ENCODE assay signal across 8 cellular contexts in genomic region chr12:54358620-54358944, GRCh38. TPM values are rescaled to one million over a fixed set of nuclear protein-coding genes. Genes with fewer than 3 reads are reported as not detected.
DNase-seq lines count a peak whose midpoint lies in the region; ATAC-seq and TF ChIP-seq lines count a peak whose summit lies in the region.

No MANE protein-coding gene starts in this region.

- H3K36me3 Mint-ChIP-seq in GM23338 (ENCODE audit: low read depth): no peaks in the 10 kb centered on the region; the same call in 2 of the 3 replicates

- intact Hi-C loops in spleen (cut with DNase I; ENCODE audit: low total_unique reads): no loop called here
- intact Hi-C loops in sciatic nerve (cut with DNase I): no loop called here

- peak overlapping the region; percentile 16; the same call in 1 of the 2 replicates for H2AFZ ChIP-seq in GM23338

- no peaks in the 10 kb centered on the region for H3K9me3 ChIP-seq in WERI-Rb-1 (ENCODE audit: severe bottlenecking)
- no peaks in the 10 kb centered on the region for H3K9me3 ChIP-seq in iPS-15b (ENCODE audit: control insufficient read depth, insufficient read depth, low read length)
- H3K9me3 ChIP-seq in spleen: no peaks in the 10 kb centered on the region

- H3K4me1 ChIP-seq in GM23338 (ENCODE audit: insufficient read depth) (peaks cover 55% of the 10 kb centered on the region), iPS-15b (ENCODE audit: control insufficient read depth, insufficient read depth, low read length) (peaks cover 33% of the 10 kb centered on the region), spleen (peaks cover 7 to 62% (median 27%) of the 10 kb centered on the region in 6 donors)

- ATAC-seq in GM23338 (no peak), GM18873 (IDR thresholded peaks at IDR 0.05; ENCODE audit: low FRiP score, unreplicated experiment) (no peak), sciatic nerve (no peak)

- peaks cover 10% of the 10 kb centered on the region for H3K4me1 Mint-ChIP-seq in GM23338

- H3K27me3 Mint-ChIP-seq in GM23338 (ENCODE audit: insufficient read depth, low read depth, poor library complexity): peaks cover 26% of the 10 kb centered on the region

- peak overlapping the region; percentile 95 for H3K4me2 ChIP-seq in GM23338

- H3K9me3 Mint-ChIP-seq in GM23338: no peaks in the 10 kb centered on the region; the same call in 2 of the 3 replicates

- 1 to 5% (median 3%) methylated on average over 7 of the region's 7 CpGs for WGBS in spleen, 5 donors

- H3K9ac ChIP-seq in iPS-15b (ENCODE audit: low read depth, low read length): peak overlapping the region; percentile 49

- no peak for TF ChIP-seq POLR2A in spleen (IDR thresholded peaks at IDR 0.05)

- H4K20me1 ChIP-seq in GM23338 (replicated peaks; ENCODE audit: insufficient read depth): no peaks in the 10 kb centered on the region

- no peak overlapping the region for H3K27ac Mint-ChIP-seq in GM23338

- H3K4me3 ChIP-seq in GM23338 (peak overlapping the region; percentile 75), WERI-Rb-1 (ENCODE audit: low read depth, low read length) (peak overlapping the region; percentile 54), iPS-15b (ENCODE audit: low read depth, low read length) (peak overlapping the region; percentile 96), spleen (peak overlapping the region; percentile 50 to 74 (median 60))

- no peaks in the 10 kb centered on the region; the same call in 1 of the 2 replicates for H3K79me2 ChIP-seq in GM23338 (replicated peaks; ENCODE audit: insufficient read depth)

- no peaks in the 10 kb centered on the region for H3K9me2 ChIP-seq in GM23338 (ENCODE audit: insufficient read depth)

- H3K27ac ChIP-seq in GM23338 (ENCODE audit: low read depth) (peak overlapping the region; percentile 82), WERI-Rb-1 (peak overlapping the region; percentile 98), spleen (peak overlapping the region; percentile 66 to 89 (median 86))

- H3K4me3 Mint-ChIP-seq in GM23338: no peak overlapping the region

- no peaks in the 10 kb centered on the region for H3K27me3 ChIP-seq in GM23338 (ENCODE audit: insufficient read depth)
- no peaks in the 10 kb centered on the region for H3K27me3 ChIP-seq in WERI-Rb-1 (ENCODE audit: insufficient read depth, low read depth, severe bottlenecking)
- peaks cover 3% of the 10 kb centered on the region for H3K27me3 ChIP-seq in iPS-15b (ENCODE audit: control insufficient read depth, insufficient read depth, low read length)
- no peaks in the 10 kb centered on the region for H3K27me3 ChIP-seq in spleen (replicated peaks in 1 of 7)

- TF ChIP-seq CTCF in GM23338 (conservative IDR thresholded peaks at IDR 0.05; ENCODE audit: low read depth in 2 of 2) (no peak), WERI-Rb-1 (IDR thresholded peaks at IDR 0.05; ENCODE audit: low read depth, low read length) (no peak), spleen (IDR thresholded peaks at IDR 0.05 in 8 of 11, conservative IDR thresholded peaks at IDR 0.05 in 3 of 11) (no peak)

- H3K36me3 ChIP-seq in GM23338 (ENCODE audit: insufficient read depth) (no peaks in the 10 kb centered on the region), WERI-Rb-1 (no peaks in the 10 kb centered on the region), iPS-15b (ENCODE audit: control insufficient read depth, insufficient read depth, low read length) (no peaks in the 10 kb centered on the region), spleen (peaks cover 0 to 19% (median 0%) of the 10 kb centered on the region in 6 donors)

- H3F3A ChIP-seq in GM23338 (replicated peaks; ENCODE audit: low read depth): peaks cover 11% of the 10 kb centered on the region

- DNase-seq in GM23338 (ENCODE audit: low spot score) (no peak), WERI-Rb-1 (no peak), spleen (no peak), LoVo (ENCODE audit: low spot score) (no peak), AG08396 (ENCODE audit: low spot score) (no peak), sciatic nerve (ENCODE audit: low spot score) (no peak)

TF ChIP-seq in GM23338, 12 proteins besides CTCF, POLR2A, EP300 and RAD21 (continues in another document):
- no peak for TF ChIP-seq NANOG (IDR thresholded peaks at IDR 0.05; ENCODE audit: borderline replicate concordance)
- TF ChIP-seq ZNF462 (CRISPR knock-in tag; IDR thresholded peaks at IDR 0.05): no peak
- no peak for TF ChIP-seq CREB1 (CRISPR knock-in tag; IDR thresholded peaks at IDR 0.05; ENCODE audit: low read depth)

RNA-seq across cellular contexts. Expression of gene GPR84, which starts 5.7 kb away (rescaled TPM):
- total RNA-seq in GM23338 (2014; rRNA removed; shearing (Covaris generic)): not detected in 2 replicates
- polyA plus RNA-seq in GM23338 (2016; fragmentation: Nextera tagmentation; extraction: Ambion mirVana) (not detected in 2 replicates), spleen (under 1 TPM; 0.35 to 0.47 (median 0.39) TPM)
- total RNA-seq in spleen (10 to 100 TPM in 1 of 7 donors, 1 to 10 TPM in 5, under 1 TPM in 1; 0.97 to 12.5 (median 2.9) TPM), sciatic nerve (0.53 TPM)

RNA-seq across cellular contexts. Expression of gene ZNF385A, which starts 26.0 kb away (rescaled TPM):
- 10.9 and 22.3 TPM in 2 replicates for total RNA-seq in GM23338 (2014; rRNA removed; shearing (Covaris generic))
- polyA plus RNA-seq in GM23338 (2016; fragmentation: Nextera tagmentation; extraction: Ambion mirVana) (19.6 and 21.7 TPM in 2 replicates), spleen (10 to 100 TPM in 2 of 3 donors, 1 to 10 TPM in 1; 7.4 to 12.5 (median 12.4) TPM)
- total RNA-seq in spleen (10 to 100 TPM; 19.9 to 40.3 (median 27.2) TPM), sciatic nerve (12.0 TPM)

RNA-seq across cellular contexts. Expression of gene COPZ1, which starts 33.7 kb away (rescaled TPM):
- total RNA-seq in GM23338 (2014; rRNA removed; shearing (Covaris generic)): 72.5 and 91.2 TPM in 2 replicates
- polyA plus RNA-seq in GM23338 (2016; fragmentation: Nextera tagmentation; extraction: Ambion mirVana) (72.7 and 79.9 TPM in 2 replicates), spleen (10 to 100 TPM; 55.4 to 80.2 (median 76.4) TPM)
- total RNA-seq in spleen (10 to 100 TPM; 59.3 to 99.1 (median 92.8) TPM), sciatic nerve (72.5 TPM)

RNA-seq across cellular contexts. Expression of gene NFE2, which starts 57.8 kb away (rescaled TPM):
- 0.27 and 1.3 TPM in 2 replicates for total RNA-seq in GM23338 (2014; rRNA removed; shearing (Covaris generic))
- polyA plus RNA-seq in GM23338 (2016; fragmentation: Nextera tagmentation; extraction: Ambion mirVana): 1.8 and 3.0 TPM in 2 replicates
- total RNA-seq in spleen: 10 to 100 TPM; 14.1 to 93.7 (median 45.0) TPM
- polyA plus RNA-seq in spleen: 10 to 100 TPM in 2 of 3 donors, 1 to 10 TPM in 1; 2.4 to 17.5 (median 14.7) TPM
- total RNA-seq in sciatic nerve: 7.7 TPM
